In the genomic region with DNA sequence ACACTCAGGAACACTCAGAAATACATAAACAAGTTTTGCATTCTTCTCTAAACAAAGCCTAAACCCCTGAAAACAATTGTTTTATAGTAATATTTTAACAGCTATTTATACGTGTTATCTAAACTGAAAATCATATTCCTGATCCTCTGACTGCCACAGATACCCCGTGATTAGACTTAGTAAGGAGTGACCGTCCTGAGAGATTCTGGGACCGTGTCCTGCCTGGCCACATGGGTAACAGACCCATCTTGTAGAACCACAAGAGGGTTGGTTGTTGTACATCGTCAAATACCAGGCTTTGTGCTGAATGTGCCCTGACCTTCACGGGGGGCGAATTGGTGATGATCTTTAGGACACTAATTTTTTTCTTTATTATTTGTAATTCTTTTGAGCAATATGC, we compare ENCODE assay signal across 20 cellular contexts.
DNase-seq lines count a peak whose midpoint lies in the region; ATAC-seq and TF ChIP-seq lines count a peak whose summit lies in the region.
"Had no signal": no experiment of that assay in that cellular context is flagged by ENCODE, and none has a peak within 500 bp of the region (broad histone marks: within the 10 kb centered on the region; RNA-seq: fewer than 3 reads in every experiment).

No MANE protein-coding gene starts in this region.

- no peak for ATAC-seq in left lobe of liver

- H3K27ac ChIP-seq in cardiac muscle cell (peak overlapping the region; percentile 76), right atrium auricular region (no peak overlapping the region), mammary epithelial cell (ENCODE audit: insufficient read depth, low read depth, low read length) (peak overlapping the region; percentile 82), muscle layer of colon (ENCODE audit: low read depth, low read length) (peak overlapping the region; percentile 45), uterus (peak overlapping the region; percentile 33 to 56)
- H3K27ac ChIP-seq: left ventricle myocardium inferior, right lobe of liver had no signal

- H2AFZ ChIP-seq in mammary epithelial cell (ENCODE audit: low read depth, low read length) = no peak overlapping the region

- no peak for TF ChIP-seq POLR2A in uterus (IDR thresholded peaks at IDR 0.05)

- H3K4me3 ChIP-seq in cardiac muscle cell (no peak overlapping the region), right atrium auricular region (no peak overlapping the region), mammary epithelial cell (replicated peaks in 1 of 3; ENCODE audit: insufficient read depth in 1 of 3, low read depth in 2 of 3, low read length in 3 of 3) (no peak overlapping the region), muscle layer of colon (ENCODE audit: low read depth in 1 of 2, low read length in 2 of 2) (no peak overlapping the region), uterus (no peak overlapping the region)
- H3K4me3 ChIP-seq: left ventricle myocardium inferior, Peyer's patch, right lobe of liver, SK-N-MC, stomach had no signal

- H3K4me2 ChIP-seq in mammary epithelial cell (ENCODE audit: insufficient read depth, low read depth, low read length) = no peak overlapping the region

- H3K9ac ChIP-seq in mammary epithelial cell (ENCODE audit: insufficient read depth, low read length) (no peak overlapping the region), muscle layer of colon (ENCODE audit: low read length) (no peak overlapping the region)

- H3K36me3 ChIP-seq in cardiac muscle cell (no peaks in the 10 kb centered on the region), right atrium auricular region (peaks cover 6% of the 10 kb centered on the region), mammary epithelial cell (ENCODE audit: insufficient read depth, low read length) (no peaks in the 10 kb centered on the region), muscle layer of colon (ENCODE audit: insufficient read depth, low read length) (no peaks in the 10 kb centered on the region), uterus (no peaks in the 10 kb centered on the region)
- H3K36me3 ChIP-seq: Peyer's patch had no signal

- peaks cover 19% of the 10 kb centered on the region for H3K4me1 ChIP-seq in cardiac muscle cell (ENCODE audit: low read depth)
- peaks cover 0 to 36% of the 10 kb centered on the region in 2 donors for H3K4me1 ChIP-seq in right atrium auricular region
- H3K4me1 ChIP-seq in mammary epithelial cell (ENCODE audit: insufficient read depth, low read length) = peaks cover 24% of the 10 kb centered on the region
- H3K4me1 ChIP-seq in muscle layer of colon (ENCODE audit: insufficient read depth, low read length) = peaks cover 17% of the 10 kb centered on the region
- peaks cover 0 to 4% of the 10 kb centered on the region in 2 donors for H3K4me1 ChIP-seq in uterus
- H3K4me1 ChIP-seq: right lobe of liver had no signal

- no peaks in the 10 kb centered on the region for H3K9me3 ChIP-seq in cardiac muscle cell (ENCODE audit: low read depth)
- H3K9me3 ChIP-seq in right atrium auricular region = no peaks in the 10 kb centered on the region
- no peaks in the 10 kb centered on the region for H3K9me3 ChIP-seq in mammary epithelial cell (replicated peaks; ENCODE audit: insufficient read depth, low read length)
- no peaks in the 10 kb centered on the region for H3K9me3 ChIP-seq in muscle layer of colon (ENCODE audit: low read length)
- no peaks in the 10 kb centered on the region for H3K9me3 ChIP-seq in uterus
- H3K9me3 ChIP-seq: left ventricle myocardium inferior, Peyer's patch, right lobe of liver, stomach had no signal

- in situ Hi-C loops in mammary epithelial cell (cut with MboI; ENCODE audit: low sequenced_read_pairs in 2 of 2) = no loop called here

- no peak for DNase-seq in cardiac muscle cell (ENCODE audit: low read depth in 1 of 2, low spot score in 1 of 2)
- no peak for DNase-seq in right atrium auricular region (ENCODE audit: low spot score)
- no peak for DNase-seq in mammary epithelial cell
- DNase-seq in uterus = no peak
- DNase-seq in left lobe of liver (ENCODE audit: low spot score) = no peak
- no peak for DNase-seq in Ammon's horn (ENCODE audit: low spot score)
- DNase-seq in GM03348 (ENCODE audit: low spot score) = no peak
- DNase-seq: ACHN; activated CD4-positive, alpha-beta T cell treated with anti-CD3 and anti-CD28 coated beads for 36 hours; activated effector memory CD4-positive, alpha-beta T cell treated with anti-CD3 and anti-CD28 coated beads, Interleukin-2, amount 50 U/mL, for 16 hours; CD4-positive, CD25-positive, alpha-beta regulatory T cell; dorsolateral prefrontal cortex; left ventricle myocardium inferior; NCI-H187; NCI-H82; Peyer's patch; right lobe of liver; stomach had no signal

- TF ChIP-seq CTCF in cardiac muscle cell (IDR thresholded peaks at IDR 0.05; ENCODE audit: low read depth, low read length) (no peak), right atrium auricular region (IDR thresholded peaks at IDR 0.05) (no peak), mammary epithelial cell (conservative IDR thresholded peaks at IDR 0.05 in 1 of 2, IDR thresholded peaks at IDR 0.05 in 1 of 2; ENCODE audit: extremely low read depth in 1 of 2, insufficient read depth in 1 of 2, low read depth in 1 of 2, low read length in 2 of 2) (no peak), uterus (IDR thresholded peaks at IDR 0.05) (no peak)

- CTCF ChIA-PET in mammary epithelial cell (lab: Charles Lee; ENCODE audit: low non-redundant PET) = no interaction called here

- no TSS peak for BruUV-seq in mammary epithelial cell (replicated peaks; lab: Mats Ljungman, UMichigan)

- intact Hi-C loops in mammary epithelial cell (cut with micrococcal nuclease) (loop anchor here (1.0 kb wide), 1 partner anchor 40 kb away; no protein-coding TSS in a partner anchor), uterus (cut with DNase I; ENCODE audit: low total_unique reads) (no loop called here)

- H4K20me1 ChIP-seq in mammary epithelial cell (ENCODE audit: insufficient read depth, low read length) = no peaks in the 10 kb centered on the region

- H3K27me3 ChIP-seq in cardiac muscle cell = no peaks in the 10 kb centered on the region
- no peaks in the 10 kb centered on the region for H3K27me3 ChIP-seq in right atrium auricular region
- H3K27me3 ChIP-seq in mammary epithelial cell (ENCODE audit: insufficient read depth, low read length) = no peaks in the 10 kb centered on the region
- no peaks in the 10 kb centered on the region for H3K27me3 ChIP-seq in muscle layer of colon (ENCODE audit: control insufficient read depth in 1 of 2, insufficient read depth in 2 of 2, low read length in 2 of 2)
- no peaks in the 10 kb centered on the region for H3K27me3 ChIP-seq in uterus
- H3K27me3 ChIP-seq: dorsolateral prefrontal cortex, Peyer's patch, right lobe of liver, stomach had no signal

- peaks cover 2% of the 10 kb centered on the region for H3K79me2 ChIP-seq in mammary epithelial cell (ENCODE audit: insufficient read depth, low read length)

- WGBS in mammary epithelial cell (ENCODE audit: low coverage, missing lambda C conversion rate) = 98% methylated on average over 7 of the region's 7 CpGs

- dilution Hi-C loops in mammary epithelial cell (cut with HindIII; ENCODE audit: low sequenced_read_pairs) = no loop called here

Comparison
In these comparisons a context has a peak if more than half of its experiments do, and no peak if none do; other contexts are left out.
1. H3K27ac ChIP-seq: peak in cardiac muscle cell (single experiment), mammary epithelial cell (single experiment), muscle layer of colon (single experiment) and uterus (2 of 2); none in right atrium auricular region (0 of 2).